Comparison of ENCODE assay signal across 21 cellular contexts in genomic region chr13:59342396-59342795, GRCh38.
"Had no signal": no experiment of that assay in that cellular context is flagged by ENCODE, and none has a peak within 500 bp of the region (broad histone marks: within the 10 kb centered on the region; RNA-seq: fewer than 3 reads in every experiment).

No MANE protein-coding gene starts in this region.

- H3K36me3 ChIP-seq: brain microvascular endothelial cell, esophagus muscularis mucosa, gastrocnemius medialis, ovary, transverse colon, uterus had no signal

- ATAC-seq: activated naive CD4-positive, alpha-beta T cell treated with anti-CD3 and anti-CD28 coated beads, Interleukin-2, amount 50 U/mL, for 72 hours; activated T-helper 17 cell treated with anti-CD3 and anti-CD28 coated beads, Interleukin-2, amount 50 U/mL, for 72 hours; effector memory CD8-positive, alpha-beta T cell; gastrocnemius medialis; left colon; naive thymus-derived CD4-positive, alpha-beta T cell; sciatic nerve; stimulated activated naive B cell treated with anti-CD40 and anti-IgM and Interleukin-4, amounts not matched to agents 10 μg/mL and 1 μg/mL and 100 μg/mL, for 72 hours had no signal

- H3K27me3 ChIP-seq: brain microvascular endothelial cell, dorsolateral prefrontal cortex, esophagus muscularis mucosa, gastrocnemius medialis, ovary, transverse colon, uterus had no signal

- DNase-seq: activated CD8-positive, alpha-beta memory T cell treated with anti-CD3 and anti-CD28 coated beads, Interleukin-2, amount 50 U/mL, for 4 hours; activated T-cell treated with anti-CD3 and anti-CD28 coated beads, Interleukin-2, amount 50 U/mL, for 24 hours; aorta; brain microvascular endothelial cell; central memory CD4-positive, alpha-beta T cell; dorsolateral prefrontal cortex; effector memory CD8-positive, alpha-beta T cell; gastrocnemius medialis; left colon; naive thymus-derived CD4-positive, alpha-beta T cell; ovary; small intestine; stimulated activated CD4-positive, alpha-beta T cell treated with anti-CD3 and anti-CD28 coated beads, Interleukin-15, amount 100 ng/mL, for 24 hours; stimulated activated naive B cell treated with anti-CD40 and anti-IgM and Interleukin-4, amounts not matched to agents 10 μg/mL and 1 μg/mL and 100 μg/mL, for 72 hours; T-helper 1 cell; transverse colon; uterus had no signal

- H3K9me3 ChIP-seq: esophagus muscularis mucosa, gastrocnemius medialis, ovary, transverse colon, uterus had no signal

- H3K27ac ChIP-seq: brain microvascular endothelial cell, esophagus muscularis mucosa, gastrocnemius medialis, ovary, transverse colon, uterus had no signal

- H3K4me3 ChIP-seq: dorsolateral prefrontal cortex, esophagus muscularis mucosa, gastrocnemius medialis, ovary, transverse colon, uterus had no signal

- H3K27ac Mint-ChIP-seq: activated naive CD4-positive, alpha-beta T cell treated with anti-CD3 and anti-CD28 coated beads, Interleukin-2, amount 50 U/mL, for 72 hours; activated T-cell treated with anti-CD3 and anti-CD28 coated beads, Interleukin-2, amount 50 U/mL, for 24 hours; activated T-helper 17 cell treated with anti-CD3 and anti-CD28 coated beads, Interleukin-2, amount 50 U/mL, for 72 hours; effector memory CD8-positive, alpha-beta T cell; naive thymus-derived CD4-positive, alpha-beta T cell; stimulated activated naive B cell treated with anti-CD40 and anti-IgM and Interleukin-4, amounts not matched to agents 10 μg/mL and 1 μg/mL and 100 μg/mL, for 72 hours had no signal

- H3K9me3 Mint-ChIP-seq: activated naive CD4-positive, alpha-beta T cell treated with anti-CD3 and anti-CD28 coated beads, Interleukin-2, amount 50 U/mL, for 72 hours; activated T-cell treated with anti-CD3 and anti-CD28 coated beads, Interleukin-2, amount 50 U/mL, for 24 hours; effector memory CD8-positive, alpha-beta T cell; naive thymus-derived CD4-positive, alpha-beta T cell had no signal

- H3K4me1 ChIP-seq: uterus had no signal

- H3K4me1 Mint-ChIP-seq: activated T-helper 17 cell treated with anti-CD3 and anti-CD28 coated beads, Interleukin-2, amount 50 U/mL, for 72 hours; naive thymus-derived CD4-positive, alpha-beta T cell; stimulated activated naive B cell treated with anti-CD40 and anti-IgM and Interleukin-4, amounts not matched to agents 10 μg/mL and 1 μg/mL and 100 μg/mL, for 72 hours had no signal

- H3K4me3 Mint-ChIP-seq: activated T-cell treated with anti-CD3 and anti-CD28 coated beads, Interleukin-2, amount 50 U/mL, for 24 hours; activated T-helper 17 cell treated with anti-CD3 and anti-CD28 coated beads, Interleukin-2, amount 50 U/mL, for 72 hours; effector memory CD8-positive, alpha-beta T cell; naive thymus-derived CD4-positive, alpha-beta T cell; stimulated activated naive B cell treated with anti-CD40 and anti-IgM and Interleukin-4, amounts not matched to agents 10 μg/mL and 1 μg/mL and 100 μg/mL, for 72 hours had no signal

- H3K27me3 Mint-ChIP-seq: stimulated activated naive B cell treated with anti-CD40 and anti-IgM and Interleukin-4, amounts not matched to agents 10 μg/mL and 1 μg/mL and 100 μg/mL, for 72 hours had no signal

- H3K36me3 Mint-ChIP-seq: activated naive CD4-positive, alpha-beta T cell treated with anti-CD3 and anti-CD28 coated beads, Interleukin-2, amount 50 U/mL, for 72 hours; naive thymus-derived CD4-positive, alpha-beta T cell; stimulated activated naive B cell treated with anti-CD40 and anti-IgM and Interleukin-4, amounts not matched to agents 10 μg/mL and 1 μg/mL and 100 μg/mL, for 72 hours had no signal
